In genomic region chrX:18619288-18619687, GRCh38 we compare ENCODE assay signal across 17 cellular contexts. TPM values are rescaled to one million over a fixed set of nuclear protein-coding genes. Genes with fewer than 3 reads are reported as not detected.
DNase-seq lines count a peak whose midpoint lies in the region; ATAC-seq and TF ChIP-seq lines count a peak whose summit lies in the region.
"Had no signal": no experiment of that assay in that cellular context is flagged by ENCODE, and none has a peak within 500 bp of the region (broad histone marks: within the 10 kb centered on the region; RNA-seq: fewer than 3 reads in every experiment).

No MANE protein-coding gene starts in this region.

- H3K4me3 Mint-ChIP-seq in mesothelial cell of epicardium (no peak overlapping the region), progenitor cell of endocrine pancreas (ENCODE audit: low read depth) (peak overlapping the region; percentile 28)
- H3K4me3 Mint-ChIP-seq: CD4-positive, CD25-positive, alpha-beta regulatory T cell had no signal

- no peaks in the 10 kb centered on the region for H3K36me3 ChIP-seq in hepatocyte (replicated peaks; ENCODE audit: insufficient read depth, low read depth)
- H3K36me3 ChIP-seq: BLaER1 treated with 17β-estradiol and CSF1 and Interleukin-3, amounts not matched to agents 10 nM and 100 nM had no signal

- H3K9me2 ChIP-seq in hepatocyte (replicated peaks; ENCODE audit: insufficient read depth) = no peaks in the 10 kb centered on the region

- no peak for ATAC-seq in SK-N-SH treated with all-trans-retinoic acid at 6 μM for 48 hours
- ATAC-seq in HG02678 (IDR thresholded peaks at IDR 0.05; ENCODE audit: unreplicated experiment) = no peak
- ATAC-seq: GM12878, K562 had no signal

- H3K9me3 Mint-ChIP-seq in mesothelial cell of epicardium (peaks cover 23% of the 10 kb centered on the region), progenitor cell of endocrine pancreas (ENCODE audit: low read depth) (peaks cover 17% of the 10 kb centered on the region)

- H3K36me3 Mint-ChIP-seq in mesothelial cell of epicardium (no peaks in the 10 kb centered on the region), progenitor cell of endocrine pancreas (ENCODE audit: insufficient read depth) (peaks cover 11% of the 10 kb centered on the region)
- H3K36me3 Mint-ChIP-seq: CD4-positive, CD25-positive, alpha-beta regulatory T cell had no signal

- TF ChIP-seq CTCF in hepatocyte (IDR thresholded peaks at IDR 0.05; ENCODE audit: poor library complexity) = no peak
- TF ChIP-seq CTCF in mesothelial cell of epicardium (IDR thresholded peaks at IDR 0.05; ENCODE audit: unreplicated experiment) = no peak
- TF ChIP-seq CTCF in progenitor cell of endocrine pancreas (IDR thresholded peaks at IDR 0.05; ENCODE audit: unreplicated experiment) = no peak

- H4K20me1 ChIP-seq in hepatocyte (ENCODE audit: insufficient read depth, poor library complexity, severe bottlenecking) = no peaks in the 10 kb centered on the region

- no peak overlapping the region for H2AFZ ChIP-seq in hepatocyte
- H2AFZ ChIP-seq: GM23248 had no signal

- intact Hi-C loops in head of caudate nucleus (cut with DNase I) = no loop called here

- peaks cover 12% of the 10 kb centered on the region for H3K4me1 ChIP-seq in hepatocyte (ENCODE audit: insufficient read depth)

- peak overlapping the region; percentile 69 for H3K27ac ChIP-seq in hepatocyte
- H3K27ac ChIP-seq: BLaER1 treated with 17β-estradiol and CSF1 and Interleukin-3, amounts not matched to agents 10 nM and 100 nM; GM23248; HL-60 had no signal

- H3K9me3 ChIP-seq in hepatocyte (ENCODE audit: low read depth) = no peaks in the 10 kb centered on the region
- H3K9me3 ChIP-seq: BLaER1 treated with 17β-estradiol and CSF1 and Interleukin-3, amounts not matched to agents 10 nM and 100 nM had no signal

- no peaks in the 10 kb centered on the region for H3K79me2 ChIP-seq in hepatocyte

- peak overlapping the region; percentile 72 for H3K27ac Mint-ChIP-seq in mesothelial cell of epicardium
- peak overlapping the region; percentile 95 for H3K27ac Mint-ChIP-seq in progenitor cell of endocrine pancreas
- H3K27ac Mint-ChIP-seq: CD4-positive, CD25-positive, alpha-beta regulatory T cell had no signal

- 74% methylated on average over 2 of the region's 2 CpGs for WGBS in hepatocyte (ENCODE audit: low lambda C conversion rate, missing lambda C conversion rate)

- no peak overlapping the region for H3K4me3 ChIP-seq in hepatocyte
- H3K4me3 ChIP-seq: BLaER1 treated with 17β-estradiol and CSF1 and Interleukin-3, amounts not matched to agents 10 nM and 100 nM; GM12878; GM23248; K562 had no signal

- peak; percentile 33 for DNase-seq in DMS53 (lab: John Stamatoyannopoulos, UW)
- no peak for DNase-seq in hepatocyte (ENCODE audit: low spot score)
- DNase-seq in mesothelial cell of epicardium (ENCODE audit: low spot score in 2 of 2, unreplicated experiment in 2 of 2) = no peak
- no peak for DNase-seq in progenitor cell of endocrine pancreas (ENCODE audit: low spot score, unreplicated experiment)
- no peak for DNase-seq in head of caudate nucleus
- no peak for DNase-seq in GM03348 (ENCODE audit: low spot score)
- DNase-seq: ACHN; CD4-positive, CD25-positive, alpha-beta regulatory T cell; GM23248 had no signal

- H3K27me3 Mint-ChIP-seq in mesothelial cell of epicardium (ENCODE audit: low read depth) = no peaks in the 10 kb centered on the region
- H3K27me3 Mint-ChIP-seq in progenitor cell of endocrine pancreas = no peaks in the 10 kb centered on the region
- H3K27me3 Mint-ChIP-seq: CD4-positive, CD25-positive, alpha-beta regulatory T cell had no signal

- H3K4me2 ChIP-seq in hepatocyte = peak overlapping the region; percentile 33
- H3K4me2 ChIP-seq: BLaER1 treated with 17β-estradiol and CSF1 and Interleukin-3, amounts not matched to agents 10 nM and 100 nM had no signal

- no peaks in the 10 kb centered on the region for H3K27me3 ChIP-seq in hepatocyte

- H3K4me1 Mint-ChIP-seq in mesothelial cell of epicardium (peaks cover 26% of the 10 kb centered on the region), progenitor cell of endocrine pancreas (ENCODE audit: low read depth) (peaks cover 42% of the 10 kb centered on the region)
- H3K4me1 Mint-ChIP-seq: CD4-positive, CD25-positive, alpha-beta regulatory T cell had no signal

TF ChIP-seq in SK-N-SH treated with all-trans-retinoic acid at 6 μM for 48 hours, 23 proteins besides CTCF, POLR2A, EP300 and RAD21:
- no peak for TF ChIP-seq ARNTL (CRISPR knock-in tag; IDR thresholded peaks at IDR 0.05; ENCODE audit: borderline replicate concordance, low read depth)
- no peak for TF ChIP-seq RARB (CRISPR knock-in tag; IDR thresholded peaks at IDR 0.05)
- TF ChIP-seq ZC3H10 (CRISPR knock-in tag; IDR thresholded peaks at IDR 0.05) = no peak
- no peak for TF ChIP-seq SNAI2 (CRISPR knock-in tag; IDR thresholded peaks at IDR 0.05)
- no peak for TF ChIP-seq ZNF8 (CRISPR knock-in tag; IDR thresholded peaks at IDR 0.05)
- no peak for TF ChIP-seq BACH2 (CRISPR knock-in tag; IDR thresholded peaks at IDR 0.05; ENCODE audit: borderline replicate concordance)
- TF ChIP-seq POU6F1 (CRISPR knock-in tag; IDR thresholded peaks at IDR 0.05; ENCODE audit: borderline replicate concordance, low read depth) = no peak
- TF ChIP-seq OSR1 (CRISPR knock-in tag; IDR thresholded peaks at IDR 0.05) = no peak
- TF ChIP-seq CREB5 (CRISPR knock-in tag; IDR thresholded peaks at IDR 0.05; ENCODE audit: low read depth) = no peak
- no peak for TF ChIP-seq GLIS3 (CRISPR knock-in tag; IDR thresholded peaks at IDR 0.05)
- TF ChIP-seq PPARA (CRISPR knock-in tag; IDR thresholded peaks at IDR 0.05; ENCODE audit: borderline replicate concordance) = no peak
- no peak for TF ChIP-seq CSRNP3 (CRISPR knock-in tag; IDR thresholded peaks at IDR 0.05)
- no peak for TF ChIP-seq ESRRG (CRISPR knock-in tag; IDR thresholded peaks at IDR 0.05)
- no peak for TF ChIP-seq ZFP3 (CRISPR knock-in tag; IDR thresholded peaks at IDR 0.05)
- no peak for TF ChIP-seq ZNF70 (CRISPR knock-in tag; IDR thresholded peaks at IDR 0.05)

RNA-seq across cellular contexts. Expression of gene RS1, which starts 52.6 kb away (rescaled TPM):
- total RNA-seq in hepatocyte = 0.43 TPM in 1 of 2 replicates, not detected in the other
- polyA plus RNA-seq in hepatocyte = not detected in 2 replicates
- total RNA-seq in mesothelial cell of epicardium = not detected in 3 replicates
- not detected in 2 replicates for total RNA-seq in progenitor cell of endocrine pancreas
- total RNA-seq: A172; CD4-positive, CD25-positive, alpha-beta regulatory T cell; Daoy; GM12878; GM23248; K562 had no signal
- polyA plus RNA-seq: CD4-positive, CD25-positive, alpha-beta regulatory T cell; GM23248; K562 had no signal
